ENCODE assay signal across 1 cellular context in the genomic region with DNA sequence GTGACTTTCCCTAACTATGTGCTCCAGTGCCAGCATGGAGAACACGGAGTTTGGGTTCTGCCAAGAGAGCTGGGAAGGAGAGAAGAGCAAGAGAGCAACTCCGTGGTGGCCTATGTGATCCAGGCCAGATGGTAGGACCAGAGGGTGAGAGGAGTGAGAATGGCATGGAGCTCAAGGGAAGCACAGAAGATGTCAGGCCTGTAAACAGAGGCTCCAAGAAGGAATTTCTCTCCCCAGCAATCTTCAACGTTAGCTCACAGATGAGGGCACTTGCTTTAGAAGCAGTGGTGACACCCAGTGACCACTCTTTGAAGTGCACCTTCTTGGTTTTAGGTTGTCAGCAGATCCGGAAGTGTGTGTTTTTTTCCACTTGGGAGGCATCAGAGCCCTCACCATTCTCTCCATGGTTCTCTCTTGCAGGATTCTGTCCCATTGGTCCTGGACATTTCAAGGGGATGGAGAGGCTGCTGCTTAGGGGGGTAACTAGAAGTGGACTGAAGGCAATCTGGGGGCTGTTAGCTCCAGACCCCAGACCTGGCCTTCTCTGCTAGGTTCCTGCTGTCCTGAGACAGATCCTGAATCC.
TF ChIP-seq lines count a peak whose summit lies in the region.

No MANE protein-coding gene starts in this region.

TF ChIP-seq in K562, 482 proteins besides CTCF, POLR2A, EP300 and RAD21 (continued from another document):
- TF ChIP-seq PRDM10 (IDR thresholded peaks at IDR 0.05; ENCODE audit: partially characterized antibody), result no peak
- TF ChIP-seq, protein P1, sequence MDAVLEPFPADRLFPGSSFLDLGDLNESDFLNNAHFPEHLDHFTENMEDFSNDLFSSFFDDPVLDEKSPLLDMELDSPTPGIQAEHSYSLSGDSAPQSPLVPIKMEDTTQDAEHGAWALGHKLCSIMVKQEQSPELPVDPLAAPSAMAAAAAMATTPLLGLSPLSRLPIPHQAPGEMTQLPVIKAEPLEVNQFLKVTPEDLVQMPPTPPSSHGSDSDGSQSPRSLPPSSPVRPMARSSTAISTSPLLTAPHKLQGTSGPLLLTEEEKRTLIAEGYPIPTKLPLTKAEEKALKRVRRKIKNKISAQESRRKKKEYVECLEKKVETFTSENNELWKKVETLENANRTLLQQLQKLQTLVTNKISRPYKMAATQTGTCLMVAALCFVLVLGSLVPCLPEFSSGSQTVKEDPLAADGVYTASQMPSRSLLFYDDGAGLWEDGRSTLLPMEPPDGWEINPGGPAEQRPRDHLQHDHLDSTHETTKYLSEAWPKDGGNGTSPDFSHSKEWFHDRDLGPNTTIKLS (IDR thresholded peaks at IDR 0.05; ENCODE audit: borderline replicate concordance, low read depth), result no peak
- TF ChIP-seq, protein P2, sequence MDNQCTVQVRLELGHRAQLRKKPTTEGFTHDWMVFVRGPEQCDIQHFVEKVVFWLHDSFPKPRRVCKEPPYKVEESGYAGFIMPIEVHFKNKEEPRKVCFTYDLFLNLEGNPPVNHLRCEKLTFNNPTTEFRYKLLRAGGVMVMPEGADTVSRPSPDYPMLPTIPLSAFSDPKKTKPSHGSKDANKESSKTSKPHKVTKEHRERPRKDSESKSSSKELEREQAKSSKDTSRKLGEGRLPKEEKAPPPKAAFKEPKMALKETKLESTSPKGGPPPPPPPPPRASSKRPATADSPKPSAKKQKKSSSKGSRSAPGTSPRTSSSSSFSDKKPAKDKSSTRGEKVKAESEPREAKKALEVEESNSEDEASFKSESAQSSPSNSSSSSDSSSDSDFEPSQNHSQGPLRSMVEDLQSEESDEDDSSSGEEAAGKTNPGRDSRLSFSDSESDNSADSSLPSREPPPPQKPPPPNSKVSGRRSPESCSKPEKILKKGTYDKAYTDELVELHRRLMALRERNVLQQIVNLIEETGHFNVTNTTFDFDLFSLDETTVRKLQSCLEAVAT (IDR thresholded peaks at IDR 0.05), result peak in 1 of 2 experiments; percentile 52; a peak in 1 of 4 replicates
- peak; percentile 74 for TF ChIP-seq SMC3 (conservative IDR thresholded peaks at IDR 0.05; ENCODE audit: insufficient read depth, low read depth, low read length)
- peak; percentile 26; the same call in 1 of the 2 replicates for TF ChIP-seq ZFX (CRISPR knock-in tag; IDR thresholded peaks at IDR 0.05)
- TF ChIP-seq ZNF232 (CRISPR knock-in tag; IDR thresholded peaks at IDR 0.05), result no peak
- peak; percentile 16 for TF ChIP-seq MEIS2 (IDR thresholded peaks at IDR 0.05; ENCODE audit: partially characterized antibody)
- TF ChIP-seq ATF7 (IDR thresholded peaks at IDR 0.05), result 0 out of 2 replicates have a peak, but pooled peaks have one; percentile 39
- peak; percentile 79 for TF ChIP-seq ZNF384 (IDR thresholded peaks at IDR 0.05; ENCODE audit: low read depth, low read length)
- TF ChIP-seq RBM17 (IDR thresholded peaks at IDR 0.05; ENCODE audit: borderline replicate concordance, low read depth, low read length), result no peak
- TF ChIP-seq, protein P3, sequence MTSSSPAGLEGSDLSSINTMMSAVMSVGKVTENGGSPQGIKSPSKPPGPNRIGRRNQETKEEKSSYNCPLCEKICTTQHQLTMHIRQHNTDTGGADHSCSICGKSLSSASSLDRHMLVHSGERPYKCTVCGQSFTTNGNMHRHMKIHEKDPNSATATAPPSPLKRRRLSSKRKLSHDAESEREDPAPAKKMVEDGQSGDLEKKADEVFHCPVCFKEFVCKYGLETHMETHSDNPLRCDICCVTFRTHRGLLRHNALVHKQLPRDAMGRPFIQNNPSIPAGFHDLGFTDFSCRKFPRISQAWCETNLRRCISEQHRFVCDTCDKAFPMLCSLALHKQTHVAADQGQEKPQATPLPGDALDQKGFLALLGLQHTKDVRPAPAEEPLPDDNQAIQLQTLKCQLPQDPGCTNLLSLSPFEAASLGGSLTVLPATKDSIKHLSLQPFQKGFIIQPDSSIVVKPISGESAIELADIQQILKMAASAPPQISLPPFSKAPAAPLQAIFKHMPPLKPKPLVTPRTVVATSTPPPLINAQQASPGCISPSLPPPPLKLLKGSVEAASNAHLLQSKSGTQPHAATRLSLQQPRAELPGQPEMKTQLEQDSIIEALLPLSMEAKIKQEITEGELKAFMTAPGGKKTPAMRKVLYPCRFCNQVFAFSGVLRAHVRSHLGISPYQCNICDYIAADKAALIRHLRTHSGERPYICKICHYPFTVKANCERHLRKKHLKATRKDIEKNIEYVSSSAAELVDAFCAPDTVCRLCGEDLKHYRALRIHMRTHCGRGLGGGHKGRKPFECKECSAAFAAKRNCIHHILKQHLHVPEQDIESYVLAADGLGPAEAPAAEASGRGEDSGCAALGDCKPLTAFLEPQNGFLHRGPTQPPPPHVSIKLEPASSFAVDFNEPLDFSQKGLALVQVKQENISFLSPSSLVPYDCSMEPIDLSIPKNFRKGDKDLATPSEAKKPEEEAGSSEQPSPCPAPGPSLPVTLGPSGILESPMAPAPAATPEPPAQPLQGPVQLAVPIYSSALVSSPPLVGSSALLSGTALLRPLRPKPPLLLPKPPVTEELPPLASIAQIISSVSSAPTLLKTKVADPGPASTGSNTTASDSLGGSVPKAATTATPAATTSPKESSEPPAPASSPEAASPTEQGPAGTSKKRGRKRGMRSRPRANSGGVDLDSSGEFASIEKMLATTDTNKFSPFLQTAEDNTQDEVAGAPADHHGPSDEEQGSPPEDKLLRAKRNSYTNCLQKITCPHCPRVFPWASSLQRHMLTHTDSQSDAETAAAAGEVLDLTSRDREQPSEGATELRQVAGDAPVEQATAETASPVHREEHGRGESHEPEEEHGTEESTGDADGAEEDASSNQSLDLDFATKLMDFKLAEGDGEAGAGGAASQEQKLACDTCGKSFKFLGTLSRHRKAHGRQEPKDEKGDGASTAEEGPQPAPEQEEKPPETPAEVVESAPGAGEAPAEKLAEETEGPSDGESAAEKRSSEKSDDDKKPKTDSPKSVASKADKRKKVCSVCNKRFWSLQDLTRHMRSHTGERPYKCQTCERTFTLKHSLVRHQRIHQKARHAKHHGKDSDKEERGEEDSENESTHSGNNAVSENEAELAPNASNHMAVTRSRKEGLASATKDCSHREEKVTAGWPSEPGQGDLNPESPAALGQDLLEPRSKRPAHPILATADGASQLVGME (CRISPR knock-in tag; IDR thresholded peaks at IDR 0.05), result no peak
- TF ChIP-seq ZNF318 (IDR thresholded peaks at IDR 0.05; ENCODE audit: borderline replicate concordance in 1 of 2, low read depth in 1 of 2), result no peak
- TF ChIP-seq FOS (IDR thresholded peaks at IDR 0.05; ENCODE audit: extremely low read depth, insufficient read length), result no peak
- TF ChIP-seq DMBX1 (CRISPR knock-in tag; IDR thresholded peaks at IDR 0.05; ENCODE audit: borderline replicate concordance), result peak; percentile 43; the same call in 1 of the 2 replicates
- TF ChIP-seq ZNF584 (CRISPR knock-in tag; IDR thresholded peaks at IDR 0.05; ENCODE audit: low read depth), result no peak
